In the genomic region with DNA sequence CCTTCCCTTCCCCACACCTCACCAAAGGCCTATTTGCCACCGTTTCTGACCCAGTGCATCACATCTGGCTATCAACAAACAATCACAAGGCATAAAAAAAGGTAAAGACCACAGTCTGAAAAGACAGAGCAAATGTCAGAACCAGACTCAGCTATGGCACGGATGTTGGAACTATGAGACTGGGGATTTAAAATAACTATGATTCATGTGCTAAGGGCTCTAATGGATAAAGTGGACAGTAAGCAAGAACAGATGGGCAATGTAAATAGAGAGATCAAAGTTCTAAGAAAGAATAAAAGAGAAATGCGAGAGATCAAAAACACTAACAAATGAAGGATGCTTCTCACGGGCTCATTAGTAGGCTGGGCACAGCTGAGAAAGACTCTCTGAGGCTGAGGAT, we compare ENCODE assay signal across 29 cellular contexts.
"Had no signal": no experiment of that assay in that cellular context is flagged by ENCODE, and none has a peak within 500 bp of the region (broad histone marks: within the 10 kb centered on the region; RNA-seq: fewer than 3 reads in every experiment).

No MANE protein-coding gene starts in this region.

- H3K4me1 Mint-ChIP-seq: activated CD8-positive, alpha-beta memory T cell treated with anti-CD3 and anti-CD28 coated beads, Interleukin-2, amount 10 ng/mL, durations not matched to agents 7 days and 5 days; activated naive CD4-positive, alpha-beta T cell treated with anti-CD3 and anti-CD28 coated beads, Interleukin-2, amount 50 U/mL, for 24 hours had no signal

- H3K9me3 Mint-ChIP-seq: activated naive CD4-positive, alpha-beta T cell treated with anti-CD3 and anti-CD28 coated beads, Interleukin-2, amount 50 U/mL, for 24 hours; activated T-cell treated with anti-CD3 and anti-CD28 coated beads, Interleukin-2, amount 50 U/mL, for 24 hours; activated T-helper 1 cell treated with anti-CD3 and anti-CD28 coated beads, Interleukin-12 subunit alpha, Interleukin-12 subunit beta, Interleukin-2, Interleukin-4 antibody, amounts not matched to agents 30 ng/mL and 10 ng/mL and 1 ng/mL, durations not matched to agents 14 hours and 24 hours and 36 hours; WTC11 had no signal

- H3K9me3 ChIP-seq: ascending aorta, body of pancreas had no signal

- H3K27me3 Mint-ChIP-seq: activated CD8-positive, alpha-beta memory T cell treated with anti-CD3 and anti-CD28 coated beads, Interleukin-2, amount 10 ng/mL, durations not matched to agents 7 days and 5 days had no signal

- H3K27ac Mint-ChIP-seq: activated CD8-positive, alpha-beta memory T cell treated with anti-CD3 and anti-CD28 coated beads, Interleukin-2, amount 10 ng/mL, durations not matched to agents 7 days and 5 days; activated naive CD4-positive, alpha-beta T cell treated with anti-CD3 and anti-CD28 coated beads, Interleukin-2, amount 50 U/mL, for 24 hours; activated T-cell treated with anti-CD3 and anti-CD28 coated beads, Interleukin-2, amount 50 U/mL, for 24 hours; activated T-helper 1 cell treated with anti-CD3 and anti-CD28 coated beads, Interleukin-12 subunit alpha, Interleukin-12 subunit beta, Interleukin-2, Interleukin-4 antibody, amounts not matched to agents 30 ng/mL and 10 ng/mL and 1 ng/mL, durations not matched to agents 14 hours and 24 hours and 36 hours; WTC11 had no signal

- H3K36me3 ChIP-seq: ascending aorta had no signal

- H3K36me3 Mint-ChIP-seq: activated CD8-positive, alpha-beta memory T cell treated with anti-CD3 and anti-CD28 coated beads, Interleukin-2, amount 10 ng/mL, durations not matched to agents 7 days and 5 days; activated naive CD4-positive, alpha-beta T cell treated with anti-CD3 and anti-CD28 coated beads, Interleukin-2, amount 50 U/mL, for 24 hours; WTC11 had no signal

- H3K4me3 ChIP-seq: ascending aorta, body of pancreas, SK-N-MC had no signal

- H3K4me3 Mint-ChIP-seq: activated CD8-positive, alpha-beta memory T cell treated with anti-CD3 and anti-CD28 coated beads, Interleukin-2, amount 10 ng/mL, durations not matched to agents 7 days and 5 days; activated naive CD4-positive, alpha-beta T cell treated with anti-CD3 and anti-CD28 coated beads, Interleukin-2, amount 50 U/mL, for 24 hours; activated T-cell treated with anti-CD3 and anti-CD28 coated beads, Interleukin-2, amount 50 U/mL, for 24 hours; activated T-helper 1 cell treated with anti-CD3 and anti-CD28 coated beads, Interleukin-12 subunit alpha, Interleukin-12 subunit beta, Interleukin-2, Interleukin-4 antibody, amounts not matched to agents 30 ng/mL and 10 ng/mL and 1 ng/mL, durations not matched to agents 14 hours and 24 hours and 36 hours; WTC11 had no signal

- H3K27ac ChIP-seq: ascending aorta, body of pancreas, SK-N-MC had no signal

- ATAC-seq: activated CD8-positive, alpha-beta memory T cell treated with anti-CD3 and anti-CD28 coated beads, Interleukin-2, amount 10 ng/mL, durations not matched to agents 7 days and 5 days; body of pancreas; Panc1; Right ventricle myocardium inferior; WTC11 had no signal

- DNase-seq: activated CD4-positive, alpha-beta T cell treated with anti-CD3 and anti-CD28 coated beads for 48 hours; activated CD4-positive, alpha-beta T cell treated with anti-CD3 and anti-CD28 coated beads, Interleukin-2, amount 50 U/mL, for 4 hours; activated CD4-positive, CD25-positive, alpha-beta regulatory T cell treated with anti-CD3 and anti-CD28 coated beads, Interleukin-2, amount 50 U/mL, for 72 hours; activated CD8-positive, alpha-beta memory T cell treated with anti-CD3 and anti-CD28 coated beads, Interleukin-2, amount 10 ng/mL, durations not matched to agents 7 days and 5 days; activated effector memory CD4-positive, alpha-beta T cell treated with Interleukin-2 at 50 U/mL for 16 hours; activated naive CD4-positive, alpha-beta T cell; activated T-cell treated with anti-CD3 and anti-CD28 coated beads, Interleukin-2, amount 50 U/mL, for 24 hours; amniotic stem cell; body of pancreas; central memory CD4-positive, alpha-beta T cell; NCI-H1092 treated with DMSO at 0.1 percent for 48 hours; NCI-H1436; NCI-H1694 treated with DMSO at 0.1 percent for 48 hours; NCI-H2029 treated with DMSO at 0.1 percent for 48 hours; NCI-H345; NCI-H510A; NCI-H526 treated with DMSO at 0.1 percent for 48 hours; NCI-H82; NK-92 treated with Interleukin-12 subunit alpha and Interleukin-12 subunit beta, amount 100 ng/mL, for 24 hours; OCI-M1; RPMI8226; SW 1271 had no signal

- H3K4me1 ChIP-seq: ascending aorta had no signal

- H3K27me3 ChIP-seq: ascending aorta, body of pancreas had no signal
